26 cellular contexts compared by ENCODE assay signal in the genomic region with DNA sequence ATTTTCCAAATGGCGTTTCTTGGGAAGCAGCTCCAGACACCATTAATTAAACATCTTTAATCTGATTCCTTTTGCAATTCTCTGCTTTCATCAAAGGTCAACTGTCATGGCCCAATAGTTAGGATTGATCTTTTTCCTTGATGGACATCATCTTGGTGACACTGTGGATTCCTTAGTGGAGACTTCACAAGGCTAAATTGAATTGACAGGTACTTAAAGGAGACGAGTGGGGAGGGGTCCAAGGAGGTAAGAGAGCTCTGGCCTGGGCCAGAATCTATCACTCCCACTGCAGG. TPM values are rescaled to one million over a fixed set of nuclear protein-coding genes. Genes with fewer than 3 reads are reported as not detected.
"Had no signal": no experiment of that assay in that cellular context is flagged by ENCODE, and none has a peak within 500 bp of the region (broad histone marks: within the 10 kb centered on the region; RNA-seq: fewer than 3 reads in every experiment).

No MANE protein-coding gene starts in this region.

- H3K9me3 Mint-ChIP-seq: activated CD4-positive, alpha-beta T cell treated with anti-CD3 and anti-CD28 coated beads, Interleukin-2, amount 10 ng/mL, durations not matched to agents 24 days and 14 days; activated T-cell treated with anti-CD3 and anti-CD28 coated beads, Interleukin-2, amount 50 U/mL, for 4 hours; activated T-helper 17 cell treated with anti-CD3 and anti-CD28 coated beads, Interleukin-2, amount 50 U/mL, for 72 hours had no signal

- ATAC-seq: activated CD4-positive, alpha-beta T cell treated with anti-CD3 and anti-CD28 coated beads for 36 hours; activated CD8-positive, alpha-beta T cell treated with anti-CD3 and anti-CD28 coated beads, Interleukin-2, amount 10 ng/mL, durations not matched to agents 7 days and 5 days; activated T-cell treated with anti-CD3 and anti-CD28 coated beads, Interleukin-2, amount 50 U/mL, for 4 hours; activated T-helper 17 cell treated with anti-CD3 and anti-CD28 coated beads, Interleukin-2, amount 50 U/mL, for 72 hours; esophagus mucosa had no signal

- H3K4me1 Mint-ChIP-seq: activated CD4-positive, alpha-beta T cell treated with anti-CD3 and anti-CD28 coated beads for 36 hours; activated CD4-positive, alpha-beta T cell treated with anti-CD3 and anti-CD28 coated beads, Interleukin-2, amount 10 ng/mL, durations not matched to agents 24 days and 14 days; activated T-helper 17 cell treated with anti-CD3 and anti-CD28 coated beads, Interleukin-2, amount 50 U/mL, for 72 hours; brain had no signal

- H3K36me3 Mint-ChIP-seq: activated CD4-positive, alpha-beta memory T cell treated with anti-CD3 and anti-CD28 coated beads for 36 hours; activated naive CD8-positive, alpha-beta T cell; brain had no signal

- H3K4me1 ChIP-seq: breast epithelium, colonic mucosa had no signal

- H3K36me3 ChIP-seq: breast epithelium, cardiac muscle cell, colonic mucosa had no signal

- H3K9me3 ChIP-seq: colonic mucosa had no signal

- H3K27ac ChIP-seq: breast epithelium, cardiac muscle cell, colonic mucosa had no signal

- H3K4me3 ChIP-seq: breast epithelium, cardiac muscle cell, colonic mucosa had no signal

- H3K4me3 Mint-ChIP-seq: activated CD4-positive, alpha-beta memory T cell treated with anti-CD3 and anti-CD28 coated beads for 36 hours; activated CD4-positive, alpha-beta T cell treated with anti-CD3 and anti-CD28 coated beads for 36 hours; activated CD4-positive, alpha-beta T cell treated with anti-CD3 and anti-CD28 coated beads, Interleukin-2, amount 10 ng/mL, durations not matched to agents 24 days and 14 days; activated CD8-positive, alpha-beta T cell treated with anti-CD3 and anti-CD28 coated beads, Interleukin-2, amount 10 ng/mL, durations not matched to agents 7 days and 5 days; activated naive CD8-positive, alpha-beta T cell; activated T-cell treated with anti-CD3 and anti-CD28 coated beads, Interleukin-2, amount 50 U/mL, for 4 hours; activated T-helper 17 cell treated with anti-CD3 and anti-CD28 coated beads, Interleukin-2, amount 50 U/mL, for 72 hours; brain had no signal

- H3K27me3 ChIP-seq: breast epithelium, colonic mucosa had no signal

- DNase-seq: activated CD4-positive, alpha-beta memory T cell treated with anti-CD3 and anti-CD28 coated beads for 36 hours; activated CD4-positive, alpha-beta T cell treated with anti-CD3 and anti-CD28 coated beads for 36 hours; activated CD4-positive, alpha-beta T cell treated with anti-CD3 and anti-CD28 coated beads, Interleukin-2, amount 10 ng/mL, durations not matched to agents 24 days and 14 days; activated CD4-positive, CD25-positive, alpha-beta regulatory T cell; activated CD4-positive, CD25-positive, alpha-beta regulatory T cell treated with anti-CD3 and anti-CD28 coated beads, Interleukin-2, amount 50 U/mL, for 72 hours; activated CD8-positive, alpha-beta T cell treated with anti-CD3 and anti-CD28 coated beads, Interleukin-2, amount 10 ng/mL, durations not matched to agents 7 days and 5 days; activated effector memory CD4-positive, alpha-beta T cell treated with Interleukin-2 at 50 U/mL for 16 hours; activated gamma-delta T cell treated with Interleukin-2 at 50 U/mL for 16 hours; activated naive CD4-positive, alpha-beta T cell treated with anti-CD3 and anti-CD28 coated beads, Interleukin-2, amount 50 U/mL, for 16 hours; activated naive CD4-positive, alpha-beta T cell treated with Interleukin-2 at 50 U/mL for 16 hours; activated T-cell treated with anti-CD3 and anti-CD28 coated beads, Interleukin-2, amount 50 U/mL, for 4 hours; amniotic stem cell; anterior cingulate cortex; central memory CD4-positive, alpha-beta T cell; cerebellar nuclear complex; colonic mucosa; effector CD8-positive, alpha-beta T cell; foreskin fibroblast; T-helper 2 cell had no signal

- H3K27ac Mint-ChIP-seq: activated CD4-positive, alpha-beta memory T cell treated with anti-CD3 and anti-CD28 coated beads for 36 hours; activated CD4-positive, alpha-beta T cell treated with anti-CD3 and anti-CD28 coated beads for 36 hours; activated CD4-positive, alpha-beta T cell treated with anti-CD3 and anti-CD28 coated beads, Interleukin-2, amount 10 ng/mL, durations not matched to agents 24 days and 14 days; activated CD8-positive, alpha-beta T cell treated with anti-CD3 and anti-CD28 coated beads, Interleukin-2, amount 10 ng/mL, durations not matched to agents 7 days and 5 days; activated naive CD8-positive, alpha-beta T cell; activated T-helper 17 cell treated with anti-CD3 and anti-CD28 coated beads, Interleukin-2, amount 50 U/mL, for 72 hours; brain had no signal

RNA-seq across cellular contexts. Expression of a gene that starts 10.0 kb away (rescaled TPM):
- total RNA-seq: activated CD4-positive, alpha-beta memory T cell treated with anti-CD3 and anti-CD28 coated beads for 36 hours; activated CD4-positive, alpha-beta T cell treated with anti-CD3 and anti-CD28 coated beads, Interleukin-2, amount 10 ng/mL, durations not matched to agents 24 days and 14 days; activated CD8-positive, alpha-beta T cell treated with anti-CD3 and anti-CD28 coated beads, Interleukin-2, amount 10 ng/mL, durations not matched to agents 7 days and 5 days; activated T-helper 17 cell treated with anti-CD3 and anti-CD28 coated beads, Interleukin-2, amount 50 U/mL, for 72 hours; T-helper 1 cell treated with Interleukin-12 subunit alpha and Interleukin-12 subunit beta and Interleukin-4 antibody, amounts not matched to agents 30 ng/mL and 1 ng/mL, for 36 hours had no signal
